ENCODE assay signal across 29 cellular contexts in the genomic region with DNA sequence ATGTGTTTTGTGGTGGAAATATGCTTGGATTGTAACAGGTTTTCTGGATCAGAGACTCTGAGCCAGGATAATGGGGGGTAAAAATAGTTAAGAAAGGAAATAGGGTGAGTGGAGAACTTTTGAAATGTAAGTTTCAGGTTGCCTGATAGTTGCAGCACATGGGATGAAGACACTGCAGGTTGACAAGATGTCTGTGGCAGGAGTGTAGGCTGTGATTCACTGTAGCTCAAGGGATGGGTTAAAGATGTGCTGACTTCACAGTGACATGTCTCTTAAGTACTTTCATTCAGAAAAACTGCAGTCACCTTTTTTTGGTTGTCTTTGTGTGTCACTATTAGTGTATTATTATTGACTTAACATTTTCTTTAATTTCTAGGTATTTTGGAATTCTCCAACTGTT.
"Had no signal": no experiment of that assay in that cellular context is flagged by ENCODE, and none has a peak within 500 bp of the region (broad histone marks: within the 10 kb centered on the region; RNA-seq: fewer than 3 reads in every experiment).

No MANE protein-coding gene starts in this region.

- H3K27me3 ChIP-seq: brain microvascular endothelial cell, dorsolateral prefrontal cortex, esophagus muscularis mucosa had no signal

- DNase-seq: activated CD4-positive, alpha-beta memory T cell treated with anti-CD3 and anti-CD28 coated beads, Interleukin-2, amount 10 ng/mL, durations not matched to agents 7 days and 5 days; activated CD4-positive, alpha-beta T cell treated with anti-CD3 and anti-CD28 coated beads for 1 hour; activated CD4-positive, alpha-beta T cell treated with anti-CD3 and anti-CD28 coated beads for 4 hours; activated CD4-positive, alpha-beta T cell treated with anti-CD3 and anti-CD28 coated beads, Interleukin-2, amount 10 ng/mL, durations not matched to agents 7 days and 5 days; activated CD4-positive, alpha-beta T cell treated with anti-CD3 and anti-CD28 coated beads, Interleukin-2, amount 50 U/mL, for 4 hours; activated CD8-positive, alpha-beta memory T cell treated with anti-CD3 and anti-CD28 coated beads, Interleukin-2, amount 50 U/mL, for 48 hours; activated effector memory CD4-positive, alpha-beta T cell treated with Interleukin-2 at 50 U/mL for 16 hours; activated gamma-delta T cell treated with Interleukin-2 at 50 U/mL for 16 hours; activated naive CD4-positive, alpha-beta T cell treated with anti-CD3 and anti-CD28 coated beads, Interleukin-2, amount 50 U/mL, for 16 hours; activated naive CD4-positive, alpha-beta T cell treated with Interleukin-2 at 50 U/mL for 16 hours; activated T-cell treated with anti-CD3 and anti-CD28 coated beads for 4 hours; activated T-cell treated with anti-CD3 and anti-CD28 coated beads, Interleukin-2, amount 50 U/mL, for 24 hours; activated T-cell treated with anti-CD3 and anti-CD28 coated beads, Interleukin-2, amount 50 U/mL, for 72 hours; amniotic stem cell; anterior cingulate cortex; brain microvascular endothelial cell; dorsolateral prefrontal cortex; effector memory CD4-positive, alpha-beta T cell; endodermal cell; erythroblast; foreskin melanocyte; hippocampal formation; T-helper 2 cell had no signal

- H3K27ac ChIP-seq: brain microvascular endothelial cell, coronary artery, dorsolateral prefrontal cortex, esophagus muscularis mucosa, VCaP had no signal

- H3K9me3 ChIP-seq: esophagus muscularis mucosa had no signal

- H3K36me3 ChIP-seq: brain microvascular endothelial cell, esophagus muscularis mucosa had no signal

- ATAC-seq: WTC11 had no signal

- FAIRE-seq: astrocyte, bronchial epithelial cell had no signal

- H3K4me3 ChIP-seq: coronary artery, dorsolateral prefrontal cortex, esophagus muscularis mucosa had no signal
